ENCODE assay signal across 11 cellular contexts in genomic region chrX:39519213-39519544, GRCh38.
A peak's percentile ranks its signal among the peaks of the same experiment; 100 is the strongest.
DNase-seq lines count a peak whose midpoint lies in the region; ATAC-seq and TF ChIP-seq lines count a peak whose summit lies in the region.
"Had no signal": no experiment of that assay in that cellular context is flagged by ENCODE, and none has a peak within 500 bp of the region (broad histone marks: within the 10 kb centered on the region; RNA-seq: fewer than 3 reads in every experiment).

No MANE protein-coding gene starts in this region.

- no peaks in the 10 kb centered on the region for H3K9me3 Mint-ChIP-seq in activated CD4-positive, alpha-beta T cell treated with anti-CD3 and anti-CD28 coated beads for 36 hours (ENCODE audit: low read depth)
- H3K9me3 Mint-ChIP-seq: T-cell had no signal

- no peaks in the 10 kb centered on the region for H3K27me3 ChIP-seq in SJCRH30
- no peaks in the 10 kb centered on the region for H3K27me3 ChIP-seq in right atrium auricular region
- H3K27me3 ChIP-seq in stomach, result peaks cover 0 to 12% (median 0%) of the 10 kb centered on the region in 3 donors

- no peak for TF ChIP-seq POLR2A in stomach (IDR thresholded peaks at IDR 0.05)

- TF ChIP-seq CTCF in right atrium auricular region (IDR thresholded peaks at IDR 0.05) (no peak), stomach (IDR thresholded peaks at IDR 0.05) (no peak)

- ATAC-seq in HG03025 (IDR thresholded peaks at IDR 0.05; ENCODE audit: low FRiP score, unreplicated experiment) (no peak), HG03442 (IDR thresholded peaks at IDR 0.05; ENCODE audit: unreplicated experiment) (no peak)
- ATAC-seq in activated CD4-positive, alpha-beta T cell treated with anti-CD3 and anti-CD28 coated beads for 36 hours, result no peak
- ATAC-seq: T-cell had no signal

- no peaks in the 10 kb centered on the region for H3K36me3 ChIP-seq in SJCRH30
- no peaks in the 10 kb centered on the region for H3K36me3 ChIP-seq in right atrium auricular region
- no peaks in the 10 kb centered on the region for H3K36me3 ChIP-seq in stomach

- H3K27ac ChIP-seq in SJCRH30 (peak overlapping the region; percentile 25; the same call in 1 of the 2 replicates), right atrium auricular region (peak overlapping the region; percentile 71 to 85), stomach (peak overlapping the region in 1 of 5 donors; percentile 8)

- WGBS in stomach, 5 donors, result 11 to 39% (median 27%) methylated on average over 9 of the region's 9 CpGs

- POLR2A ChIA-PET in activated CD4-positive, alpha-beta T cell treated with anti-CD3 and anti-CD28 coated beads for 36 hours (lab: Charles Lee), result no interaction called here

- intact Hi-C loops in stomach (cut with DNase I; ENCODE audit: low total_unique reads), result no loop called here
- intact Hi-C loops in activated CD4-positive, alpha-beta T cell treated with anti-CD3 and anti-CD28 coated beads for 36 hours (cut with DNase I, micrococcal nuclease), result no loop called here

- no peaks in the 10 kb centered on the region for H3K36me3 Mint-ChIP-seq in activated CD4-positive, alpha-beta T cell treated with anti-CD3 and anti-CD28 coated beads for 36 hours (ENCODE audit: low read depth)
- H3K36me3 Mint-ChIP-seq: T-cell had no signal

- peaks cover 6% of the 10 kb centered on the region; the same call in 1 of the 2 replicates for H3K4me1 ChIP-seq in SJCRH30
- H3K4me1 ChIP-seq in right atrium auricular region, result peaks cover 0 to 6% of the 10 kb centered on the region in 2 donors
- H3K4me1 ChIP-seq in stomach, result peaks cover 0 to 16% (median 4%) of the 10 kb centered on the region in 4 donors

- no peak overlapping the region for H3K4me3 Mint-ChIP-seq in activated CD4-positive, alpha-beta T cell treated with anti-CD3 and anti-CD28 coated beads for 36 hours
- H3K4me3 Mint-ChIP-seq: T-cell had no signal

- CTCF ChIA-PET in activated CD4-positive, alpha-beta T cell treated with anti-CD3 and anti-CD28 coated beads for 36 hours (lab: Charles Lee), result no interaction called here

- H3K27me3 Mint-ChIP-seq in activated CD4-positive, alpha-beta T cell treated with anti-CD3 and anti-CD28 coated beads for 36 hours, result no peaks in the 10 kb centered on the region

- DNase-seq in NCI-H1694 (lab: John Stamatoyannopoulos, UW) (peak; percentile 50), SJCRH30 (peak in 1 of 2 experiments; percentile 25), right atrium auricular region (ENCODE audit: low spot score) (no peak), stomach (peak; percentile 31), cortex of kidney (lab: John Stamatoyannopoulos, UW) (no peak)
- no peak for DNase-seq in activated CD4-positive, alpha-beta T cell treated with anti-CD3 and anti-CD28 coated beads for 36 hours
- DNase-seq: GDM1, KBM-7, T-cell had no signal

- peaks cover 2% of the 10 kb centered on the region for H3K4me1 Mint-ChIP-seq in activated CD4-positive, alpha-beta T cell treated with anti-CD3 and anti-CD28 coated beads for 36 hours
- H3K4me1 Mint-ChIP-seq: T-cell had no signal

- H3K9me3 ChIP-seq in SJCRH30 (replicated peaks) (no peaks in the 10 kb centered on the region), right atrium auricular region (peaks cover 0 to 11% of the 10 kb centered on the region in 2 donors), stomach (peaks cover 0 to 8% (median 0%) of the 10 kb centered on the region in 4 donors)

- peak overlapping the region; percentile 38 for H3K4me3 ChIP-seq in SJCRH30
- no peak overlapping the region for H3K4me3 ChIP-seq in right atrium auricular region
- peak overlapping the region in 1 of 4 donors; percentile 7 for H3K4me3 ChIP-seq in stomach

- no peak for TF ChIP-seq EP300 in stomach (IDR thresholded peaks at IDR 0.05)

- H3K27ac Mint-ChIP-seq in activated CD4-positive, alpha-beta T cell treated with anti-CD3 and anti-CD28 coated beads for 36 hours, result no peak overlapping the region
- H3K27ac Mint-ChIP-seq: T-cell had no signal

Comparison
In these comparisons a context has a peak if more than half of its experiments do, and no peak if none do; other contexts are left out.
1. DNase-seq: peak in NCI-H1694 (single experiment) and stomach (single experiment); none in right atrium auricular region (single experiment), cortex of kidney (single experiment) and activated CD4-positive, alpha-beta T cell treated with anti-CD3 and anti-CD28 coated beads for 36 hours (single experiment).